ENCODE assay signal across 8 cellular contexts in the genomic region with DNA sequence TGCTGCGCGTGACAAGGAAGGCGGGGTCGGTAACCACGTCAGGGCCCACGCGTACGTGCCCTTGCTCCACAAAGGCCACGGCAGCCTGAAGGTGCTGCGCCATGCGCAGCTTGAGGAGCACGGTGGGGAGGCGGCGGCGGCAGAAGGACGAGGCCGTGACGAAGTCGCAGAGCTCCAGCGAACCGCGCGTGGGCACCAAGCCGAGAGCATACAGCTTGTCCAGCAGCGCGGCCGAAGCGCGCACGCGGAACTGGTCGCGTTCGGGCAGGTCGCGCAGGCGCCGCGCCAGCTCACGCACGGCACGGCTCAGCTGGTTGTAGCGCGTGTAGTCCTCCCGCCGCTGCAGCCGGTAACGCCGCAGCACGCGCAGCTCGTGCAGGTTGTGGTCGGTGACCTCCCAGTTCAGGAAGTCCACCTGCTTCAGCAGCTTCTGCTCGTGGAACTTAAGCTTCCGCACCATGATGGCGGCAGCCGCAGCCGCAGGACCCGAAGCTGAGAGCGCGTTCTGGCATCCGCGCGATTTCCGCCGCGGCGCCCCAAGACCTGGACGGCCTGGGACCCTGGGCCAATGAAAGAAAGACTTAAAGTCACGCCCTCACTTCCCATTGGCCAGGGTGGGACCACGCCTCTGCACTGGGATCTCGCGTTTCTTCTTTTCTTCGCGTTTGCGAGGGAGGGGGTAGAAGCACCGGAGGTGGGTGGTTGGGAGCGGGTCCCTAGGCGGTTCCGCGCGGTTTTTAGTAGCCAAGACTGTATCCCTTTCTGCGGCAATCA. TPM values are rescaled to one million over a fixed set of nuclear protein-coding genes. Genes with fewer than 3 reads are reported as not detected.
DNase-seq lines count a peak whose midpoint lies in the region; ATAC-seq, FAIRE-seq and TF ChIP-seq lines count a peak whose summit lies in the region.

A gene with protein sequence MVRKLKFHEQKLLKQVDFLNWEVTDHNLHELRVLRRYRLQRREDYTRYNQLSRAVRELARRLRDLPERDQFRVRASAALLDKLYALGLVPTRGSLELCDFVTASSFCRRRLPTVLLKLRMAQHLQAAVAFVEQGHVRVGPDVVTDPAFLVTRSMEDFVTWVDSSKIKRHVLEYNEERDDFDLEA (minus strand): TSS at position 516 of the 774 bp plus-strand sequence. CDS start 56 bp downstream, at position 460.

- H4K20me1 ChIP-seq in H1 (replicated peaks in 1 of 2; ENCODE audit: control insufficient read depth in 1 of 2, insufficient read depth in 2 of 2, low read length in 2 of 2) = peaks cover 10 to 19% of the 10 kb centered on the region in 2 experiments

- H4K5ac ChIP-seq in H1 (ENCODE audit: insufficient read length, low read depth, low read length) = peak within 1 kb of the TSS; percentile 89

- H2BK5ac ChIP-seq in H1 (ENCODE audit: low read depth, low read length) = peak within 1 kb of the TSS; percentile 100
- peak within 1 kb of the TSS; percentile 76 for H2BK5ac ChIP-seq in mesenchymal stem cell (ENCODE audit: low read depth, low read length, poor library complexity, severe bottlenecking)

- H2AFZ ChIP-seq in H1 (ENCODE audit: low read length) = no peak within 1 kb of the TSS
- H2AFZ ChIP-seq in mesenchymal stem cell (ENCODE audit: low read depth, low read length) = peak within 1 kb of the TSS; percentile 99

- no peaks in the 10 kb centered on the region for H3K27me3 ChIP-seq in H1 (replicated peaks in 1 of 4; ENCODE audit: control insufficient read depth in 3 of 4, extremely low read depth in 1 of 4, insufficient read depth in 3 of 4, low read length in 3 of 4)
- H3K27me3 ChIP-seq in mesenchymal stem cell (ENCODE audit: control insufficient read depth in 1 of 2, insufficient read depth in 1 of 2, low read length in 2 of 2) = no peaks in the 10 kb centered on the region

- peak within 1 kb of the TSS; percentile 96 for H3K56ac ChIP-seq in H1 (replicated peaks; ENCODE audit: insufficient read length, low read depth, low read length)

- TF ChIP-seq EP300 in H1 (IDR thresholded peaks at IDR 0.05; ENCODE audit: borderline replicate concordance in 1 of 2, low read depth in 2 of 2, low read length in 2 of 2) = no peak

- H2BK12ac ChIP-seq in H1 (ENCODE audit: low read depth, low read length) = peak within 1 kb of the TSS; percentile 100
- peak within 1 kb of the TSS; percentile 71 to 87 for H2BK12ac ChIP-seq in mesenchymal stem cell (ENCODE audit: low read length in 2 of 2)

- peaks cover 9% of the 10 kb centered on the region for H3K23me2 ChIP-seq in H1 (ENCODE audit: low read depth, low read length)

- TF ChIP-seq CTCF in H1 (IDR thresholded peaks at IDR 0.05; ENCODE audit: control extremely low read depth in 1 of 3, insufficient read depth in 1 of 3, low read depth in 1 of 3, low read length in 3 of 3) = no peak

- H3K4ac ChIP-seq in H1 (replicated peaks; ENCODE audit: insufficient read length, low read depth, low read length) (peak within 1 kb of the TSS; percentile 98), mesenchymal stem cell (ENCODE audit: low read depth in 1 of 2, low read length in 2 of 2) (peak within 1 kb of the TSS; percentile 98 to 99)

- no peak within 1 kb of the TSS for H2BK20ac ChIP-seq in H1 (ENCODE audit: low read length)

- H3K18ac ChIP-seq in H1 (ENCODE audit: extremely low read depth, low read length) (peak within 1 kb of the TSS; percentile 99), mesenchymal stem cell (ENCODE audit: low read depth in 1 of 2, low read length in 2 of 2) (peak within 1 kb of the TSS; percentile 100)

- H3K23ac ChIP-seq in H1 (ENCODE audit: insufficient read length) (no peak within 1 kb of the TSS), mesenchymal stem cell (ENCODE audit: low read length in 2 of 2) (peak within 1 kb of the TSS in 1 of 2 experiments; percentile 77)

- H3K79me1 ChIP-seq in H1 (ENCODE audit: low read depth, low read length) (peaks cover 13% of the 10 kb centered on the region), mesenchymal stem cell (replicated peaks; ENCODE audit: low read length, poor library complexity, severe bottlenecking) (peaks cover 12% of the 10 kb centered on the region)

- peak; percentile 60 for FAIRE-seq in HTR-8/SVneo (lab: Jason Lieb, UNC)
- FAIRE-seq in H1 (lab: Jason Lieb, UNC) = no peak

- H3K14ac ChIP-seq in H1 (ENCODE audit: insufficient read length) (no peak within 1 kb of the TSS), mesenchymal stem cell (ENCODE audit: low read length in 2 of 2) (peak within 1 kb of the TSS in 1 of 2 experiments; percentile 100)

- H3K4me1 ChIP-seq in H1 (replicated peaks in 1 of 4; ENCODE audit: control insufficient read depth in 3 of 4, insufficient read depth in 4 of 4, low read length in 3 of 4) = peaks cover 0 to 8% (median 6%) of the 10 kb centered on the region in 4 experiments; a peak in 5 of 7 replicates
- peaks cover 18% of the 10 kb centered on the region for H3K4me1 ChIP-seq in mesenchymal stem cell (ENCODE audit: control insufficient read depth, insufficient read depth, low read depth, low read length)

- H2AK5ac ChIP-seq in H1 (ENCODE audit: low read depth, low read length) (peak within 1 kb of the TSS; percentile 96), mesenchymal stem cell (ENCODE audit: low read length, severe bottlenecking) (peak within 1 kb of the TSS; percentile 76)

- CTCF ChIA-PET in H1 (lab: Charles Lee; ENCODE audit: partially characterized antibody) = interaction anchor here (1.0 to 5.4 kb wide), 8 partner anchors 10 to 186 kb away, joined by 3 to 28 read pairs (median 4); a partner anchor contains a TSS

- H4K8ac ChIP-seq in H1 (ENCODE audit: extremely low read depth, insufficient read depth, low read length) (peak within 1 kb of the TSS; percentile 99; the same call in 1 of the 2 replicates), mesenchymal stem cell (ENCODE audit: low read length) (peak within 1 kb of the TSS; percentile 98)

- POLR2A ChIA-PET in H1 (lab: Charles Lee; ENCODE audit: partially characterized antibody) = interaction anchor here (0.6 to 8.2 kb wide), 24 partner anchors 8 to 270 kb away, joined by 3 to 73 read pairs (median 5); a partner anchor contains a TSS

- peak within 1 kb of the TSS; percentile 67 for H2BK120ac ChIP-seq in H1 (replicated peaks; ENCODE audit: low read depth, low read length)
- peak within 1 kb of the TSS; percentile 73 for H2BK120ac ChIP-seq in mesenchymal stem cell (ENCODE audit: low read depth, low read length)

- peak within 1 kb of the TSS; percentile 98 for H4K91ac ChIP-seq in H1 (replicated peaks; ENCODE audit: insufficient read length, low read length)
- peak within 1 kb of the TSS; percentile 100 for H4K91ac ChIP-seq in mesenchymal stem cell (ENCODE audit: low read length)

- WGBS in H1 (ENCODE audit: extremely low coverage in 1 of 2, insufficient coverage in 1 of 2, insufficient read length in 1 of 2, insufficient replicate concordance in 2 of 2, low coverage in 1 of 2, low lambda C conversion rate in 2 of 2, missing lambda C conversion rate in 1 of 2), 2 experiments = 2% methylated on average over 72 of the region's 83 CpGs; no CpG with 5 or more reads in 1 of the 2 experiments
- WGBS in mesenchymal stem cell = under 1% methylated on average over 74 of the region's 83 CpGs

- peak; percentile 92 to 97 for TF ChIP-seq POLR2A in H1 (IDR thresholded peaks at IDR 0.05; ENCODE audit: control extremely low read depth in 1 of 2, low read depth in 2 of 2, low read length in 2 of 2)

- H3K27ac ChIP-seq in H1 (ENCODE audit: low read depth, low read length) (peak within 1 kb of the TSS; percentile 94), mesenchymal stem cell (ENCODE audit: low read length, poor library complexity, severe bottlenecking) (peak within 1 kb of the TSS; percentile 96)

- peak within 1 kb of the TSS; percentile 85 to 98 for H3K4me2 ChIP-seq in H1 (ENCODE audit: insufficient read depth in 1 of 2, low read depth in 2 of 2, low read length in 2 of 2)
- H3K4me2 ChIP-seq in mesenchymal stem cell (ENCODE audit: low read length, poor library complexity, severe bottlenecking) = peak within 1 kb of the TSS; percentile 90

- peak within 1 kb of the TSS; percentile 97 to 100 (median 99) for H3K9ac ChIP-seq in H1 (replicated peaks in 1 of 4; ENCODE audit: extremely low read depth in 1 of 4, low read depth in 3 of 4, low read length in 3 of 4)
- peak within 1 kb of the TSS; percentile 99 for H3K9ac ChIP-seq in mesenchymal stem cell (ENCODE audit: low read length)

- DNase-seq in COLO829 (ENCODE audit: low spot score) (peak; percentile 89), HTR-8/SVneo (ENCODE audit: insufficient read length, low spot score) (peak; percentile 94), NOMO-1 treated with dmso at 0.1 percent for 144 hours (lab: John Stamatoyannopoulos, UW; ENCODE audit: unreplicated experiment) (peak; percentile 96), H1 (ENCODE audit: low read depth in 1 of 2, low spot score in 2 of 2) (peak; percentile 89 to 92), mesenchymal stem cell (peak; percentile 98)
- peak; percentile 73 to 85 (median 73) for DNase-seq in activated CD8-positive, alpha-beta memory T cell treated with anti-CD3 and anti-CD28 coated beads for 48 hours (ENCODE audit: low read depth in 2 of 3, low spot score in 2 of 3)
- peak; percentile 83 for DNase-seq in stimulated activated CD8-positive, alpha-beta memory T cell treated with anti-CD3 and anti-CD28 coated beads, Interleukin-12 subunit alpha, Interleukin-12 subunit beta, amount 100 ng/mL, for 4 hours (ENCODE audit: low read depth)

- peak within 1 kb of the TSS; percentile 99; the same call in 1 of the 2 replicates for H2BK15ac ChIP-seq in H1 (ENCODE audit: low read length)
- peak within 1 kb of the TSS; percentile 97 for H2BK15ac ChIP-seq in mesenchymal stem cell (ENCODE audit: low read depth, poor library complexity, severe bottlenecking)

- H3K36me3 ChIP-seq in H1 (ENCODE audit: control insufficient read depth in 2 of 4, insufficient read depth in 4 of 4, low read length in 3 of 4) (0 out of 8 replicates have a peak, but pooled peaks cover 0 to 4% (median 0%) of the 10 kb centered on the region in 4 experiments), mesenchymal stem cell (ENCODE audit: control insufficient read depth in 1 of 2, insufficient read depth in 2 of 2, low read depth in 1 of 2, low read length in 2 of 2) (peaks cover 8% of the 10 kb centered on the region in 2 experiments)

- no peaks in the 10 kb centered on the region for H3K9me3 ChIP-seq in H1 (ENCODE audit: insufficient read depth in 2 of 2, low read depth in 1 of 2, low read length in 1 of 2)
- H3K9me3 ChIP-seq in mesenchymal stem cell (ENCODE audit: control insufficient read depth, low read length) = no peaks in the 10 kb centered on the region

- H3K4me3 ChIP-seq in H1 (ENCODE audit: extremely low read depth in 1 of 4, insufficient read depth in 2 of 4, low read depth in 3 of 4, low read length in 4 of 4) = peak within 1 kb of the TSS; percentile 82 to 99 (median 94)
- H3K4me3 ChIP-seq in mesenchymal stem cell (ENCODE audit: insufficient read depth in 1 of 2, low read depth in 1 of 2, low read length in 2 of 2) = peak within 1 kb of the TSS; percentile 100

- H3K79me2 ChIP-seq in H1 (ENCODE audit: control insufficient read depth in 1 of 2, insufficient read depth in 2 of 2, low read length in 2 of 2) = peaks cover 10 to 34% of the 10 kb centered on the region in 2 experiments

- no peak for TF ChIP-seq RAD21 in H1 (IDR thresholded peaks at IDR 0.05 in 1 of 2, conservative IDR thresholded peaks at IDR 0.05 in 1 of 2; ENCODE audit: low read depth in 2 of 2, low read length in 2 of 2)

- peak; percentile 84 for ATAC-seq in GM21367 (IDR thresholded peaks at IDR 0.05; ENCODE audit: unreplicated experiment)

RNA-seq across cellular contexts. Expression of the gene that starts here (rescaled TPM):
- total RNA-seq in H1 (2021; fragmentation: NEBNext Ultra II Directional; extraction: Animal tissue kit (Norgen Biotek cat#: 25700)) = 114 and 122 TPM in 2 replicates
- 273 and 278 TPM in 2 replicates for polyA plus RNA-seq in H1 (2011; rRNA removed)
- 193 TPM for polyA plus RNA-seq in H1 (2011; cell fraction: cytosol; rRNA removed)
- polyA plus RNA-seq in H1 (2011; cell fraction: nucleus; rRNA removed) = 91.6 TPM
- 105 to 122 TPM (median 110 TPM) in 4 replicates for polyA plus RNA-seq in H1 (2012, experiment 1 of 2)
- polyA plus RNA-seq in H1 (2012, experiment 2 of 2) = 139 TPM
- polyA plus RNA-seq in H1 (2013, experiment 1 of 2) = 117 TPM
- 117 TPM for polyA plus RNA-seq in H1 (2013, experiment 2 of 2)
- polyA minus RNA-seq in H1 (2011; rRNA and poly(A)+ RNA removed) = 22.0 and 25.5 TPM in 2 replicates
- 48.7 TPM for polyA minus RNA-seq in H1 (2011; cell fraction: cytosol; rRNA and poly(A)+ RNA removed)
- polyA minus RNA-seq in H1 (2011; cell fraction: nucleus; rRNA and poly(A)+ RNA removed) = 73.3 TPM
- polyA plus RNA-seq in mesenchymal stem cell (2013, experiment 1 of 2) = 49.0 TPM
- 48.8 TPM for polyA plus RNA-seq in mesenchymal stem cell (2013, experiment 2 of 2)

Comparison
In these comparisons a context has a peak if more than half of its experiments do, and no peak if none do; other contexts are left out.
1. Peak in every context shown above with its lines: DNase-seq, ATAC-seq, H3K4me3 ChIP-seq and H3K27ac ChIP-seq.